In genomic region chr16:56787185-56787584, GRCh38 we compare ENCODE assay signal across 19 cellular contexts. TPM values are rescaled to one million over a fixed set of nuclear protein-coding genes. Genes with fewer than 3 reads are reported as not detected.
A peak's percentile ranks its signal among the peaks of the same experiment; 100 is the strongest.
DNase-seq lines count a peak whose midpoint lies in the region; ATAC-seq and TF ChIP-seq lines count a peak whose summit lies in the region.
"Had no signal": no experiment of that assay in that cellular context is flagged by ENCODE, and none has a peak within 500 bp of the region (broad histone marks: within the 10 kb centered on the region; RNA-seq: fewer than 3 reads in every experiment).

No MANE protein-coding gene starts in this region.

- no peaks in the 10 kb centered on the region for H3K27me3 ChIP-seq in NT2/D1 (ENCODE audit: insufficient read depth, insufficient read length)
- H3K27me3 ChIP-seq: BE2C, Peyer's patch had no signal

- peaks cover 5% of the 10 kb centered on the region for H3K4me1 ChIP-seq in NT2/D1 (ENCODE audit: insufficient read depth, insufficient read length)
- H3K4me1 ChIP-seq: Peyer's patch had no signal

- no peaks in the 10 kb centered on the region for H3K36me3 Mint-ChIP-seq in glutamatergic neuron (ENCODE audit: unreplicated experiment)
- H3K36me3 Mint-ChIP-seq in type B pancreatic cell: no peaks in the 10 kb centered on the region

- no peak overlapping the region for H3K4me3 ChIP-seq in NT2/D1 (ENCODE audit: insufficient read length, low read depth)
- H3K4me3 ChIP-seq: GM12878, GM23248, Peyer's patch had no signal

- ATAC-seq in HG02623 (IDR thresholded peaks at IDR 0.05; ENCODE audit: unreplicated experiment): no peak
- ATAC-seq in HG02642 (IDR thresholded peaks at IDR 0.05; ENCODE audit: poor library complexity, unreplicated experiment): no peak
- ATAC-seq: GM12878, Right ventricle myocardium inferior had no signal

- no peaks in the 10 kb centered on the region for H3K27me3 Mint-ChIP-seq in glutamatergic neuron (ENCODE audit: unreplicated experiment)
- no peaks in the 10 kb centered on the region for H3K27me3 Mint-ChIP-seq in type B pancreatic cell
- H3K27me3 Mint-ChIP-seq: CD4-positive, alpha-beta T cell; IgD-negative memory B cell had no signal

- H3K27ac Mint-ChIP-seq in glutamatergic neuron (ENCODE audit: unreplicated experiment): peak overlapping the region; percentile 73
- H3K27ac Mint-ChIP-seq in type B pancreatic cell: peak overlapping the region; percentile 35
- H3K27ac Mint-ChIP-seq: CD4-positive, alpha-beta T cell; IgD-negative memory B cell had no signal

- peak; percentile 14 for DNase-seq in DMS 273 (lab: John Stamatoyannopoulos, UW; ENCODE audit: unreplicated experiment)
- DNase-seq in DMS 273 treated with DMSO at 0.1 percent for 48 hours (lab: John Stamatoyannopoulos, UW): no peak
- peak; percentile 25 for DNase-seq in NT2/D1 (ENCODE audit: low read depth, low spot score)
- DNase-seq in glutamatergic neuron: no peak
- no peak for DNase-seq in type B pancreatic cell (ENCODE audit: extremely low spot score, unreplicated experiment)
- DNase-seq in HCEC 1CT: no peak
- DNase-seq: BE2C; CD4-positive, alpha-beta T cell; DND-41; GM23248; Kasumi-1; NCI-H187; NCI-H510A; Peyer's patch had no signal

- H3K9me3 Mint-ChIP-seq in glutamatergic neuron (ENCODE audit: unreplicated experiment) (peaks cover 4% of the 10 kb centered on the region), type B pancreatic cell (no peaks in the 10 kb centered on the region)
- H3K9me3 Mint-ChIP-seq: CD4-positive, alpha-beta T cell; IgD-negative memory B cell had no signal

- H3K9me3 ChIP-seq in NT2/D1 (ENCODE audit: insufficient read depth, low read length): no peaks in the 10 kb centered on the region
- H3K9me3 ChIP-seq: BE2C, Peyer's patch had no signal

- H3K9ac ChIP-seq in NT2/D1 (ENCODE audit: insufficient read length, low read depth): no peak overlapping the region
- H3K9ac ChIP-seq: GM23248 had no signal

- H3K4me3 Mint-ChIP-seq in glutamatergic neuron (ENCODE audit: unreplicated experiment) (peak overlapping the region; percentile 27), type B pancreatic cell (no peak overlapping the region)
- H3K4me3 Mint-ChIP-seq: CD4-positive, alpha-beta T cell; IgD-negative memory B cell had no signal

- H3K4me1 Mint-ChIP-seq in glutamatergic neuron (ENCODE audit: low read depth, unreplicated experiment) (peaks cover 46% of the 10 kb centered on the region), type B pancreatic cell (ENCODE audit: unreplicated experiment) (peaks cover 32% of the 10 kb centered on the region)
- H3K4me1 Mint-ChIP-seq: IgD-negative memory B cell had no signal

- no peaks in the 10 kb centered on the region for H3K36me3 ChIP-seq in NT2/D1 (ENCODE audit: insufficient read depth, insufficient read length, low read length)
- H3K36me3 ChIP-seq: BE2C, Peyer's patch had no signal

- TF ChIP-seq CTCF in glutamatergic neuron (IDR thresholded peaks at IDR 0.05; ENCODE audit: partially characterized antibody, unreplicated experiment) (no peak), type B pancreatic cell (conservative IDR thresholded peaks at IDR 0.05) (no peak)

RNA-seq across cellular contexts. Expression of gene NUP93, which starts 57.3 kb away (rescaled TPM):
- total RNA-seq in glutamatergic neuron (ENCODE audit: unreplicated experiment): 84.1 TPM
- 68.8 and 101 TPM in 2 replicates for total RNA-seq in type B pancreatic cell (ENCODE audit: low replicate concordance)

Comparison
In these comparisons a context has a peak if more than half of its experiments do, and no peak if none do; other contexts are left out.
1. DNase-seq: peak in DMS 273 (single experiment) and NT2/D1 (single experiment); none in DMS 273 treated with DMSO at 0.1 percent for 48 hours (single experiment), glutamatergic neuron (single experiment), type B pancreatic cell (single experiment) and HCEC 1CT (single experiment).